10 cellular contexts compared by ENCODE assay signal in genomic region chr9:86585422-86586143, GRCh38.
DNase-seq lines count a peak whose midpoint lies in the region; TF ChIP-seq lines count a peak whose summit lies in the region.
"Had no signal": no experiment of that assay in that cellular context is flagged by ENCODE, and none has a peak within 500 bp of the region (broad histone marks: within the 10 kb centered on the region; RNA-seq: fewer than 3 reads in every experiment).

No MANE protein-coding gene starts in this region.

- H3K36me3 Mint-ChIP-seq in osteocyte (ENCODE audit: unreplicated experiment): no peaks in the 10 kb centered on the region

- H3K27me3 ChIP-seq in A673 (replicated peaks; ENCODE audit: insufficient read depth, low read depth, low read length, poor library complexity): no peaks in the 10 kb centered on the region
- no peaks in the 10 kb centered on the region for H3K27me3 ChIP-seq in MG63

- H3K4me1 ChIP-seq in A673 (ENCODE audit: insufficient read depth, low read length, poor library complexity, severe bottlenecking): peaks cover 28% of the 10 kb centered on the region

- peaks cover 14% of the 10 kb centered on the region for H3K4me1 Mint-ChIP-seq in osteocyte (ENCODE audit: unreplicated experiment)

- intact Hi-C loops in A673 (cut with micrococcal nuclease; ENCODE audit: unreplicated experiment): no loop called here

- no peaks in the 10 kb centered on the region for H3K9me3 Mint-ChIP-seq in osteocyte (ENCODE audit: unreplicated experiment)

- CTCF ChIA-PET in A673 (lab: Charles Lee): no interaction called here

- no peaks in the 10 kb centered on the region for H3K9me3 ChIP-seq in A673 (ENCODE audit: low read depth, low read length, poor library complexity, severe bottlenecking)
- no peaks in the 10 kb centered on the region for H3K9me3 ChIP-seq in MG63

- H3K36me3 ChIP-seq in A673 (ENCODE audit: insufficient read depth, low read length, poor library complexity, severe bottlenecking) (no peaks in the 10 kb centered on the region), MG63 (no peaks in the 10 kb centered on the region)

- H3K4me3 ChIP-seq in A673 (ENCODE audit: low read depth, low read length, poor library complexity, severe bottlenecking): no peak overlapping the region
- peak overlapping the region; percentile 40 for H3K4me3 ChIP-seq in fibroblast of the aortic adventitia (ENCODE audit: low read depth, low read length)
- H3K4me3 ChIP-seq in MG63: no peak overlapping the region

- DNase-seq in A673 (ENCODE audit: low spot score) (no peak), LHCN-M2 (ENCODE audit: low read depth) (peak; percentile 41), fibroblast of the aortic adventitia (ENCODE audit: low read depth) (peak; percentile 79), osteocyte (ENCODE audit: extremely low spot score, unreplicated experiment) (no peak), GM13976 (ENCODE audit: low spot score) (no peak), MG63 (no peak), inferior parietal cortex (ENCODE audit: extremely low spot score) (no peak), NOMO-1 treated with dmso at 0.1 percent for 144 hours (lab: John Stamatoyannopoulos, UW; ENCODE audit: unreplicated experiment) (no peak)
- DNase-seq: NCI-H526; stimulated activated CD4-positive, alpha-beta T cell treated with anti-CD3 and anti-CD28 coated beads, Interleukin-2, amount 100 ng/mL, for 48 hours had no signal

- POLR2A ChIA-PET in A673 (lab: Charles Lee; ENCODE audit: low non-redundant PET): no interaction called here

- H3K4me3 Mint-ChIP-seq in osteocyte (ENCODE audit: unreplicated experiment): peak overlapping the region; percentile 70

- in situ Hi-C loops in GM13976 (cut with MboI; ENCODE audit: low sequenced_read_pairs, unreplicated experiment): no loop called here

- no peaks in the 10 kb centered on the region for H3K27me3 Mint-ChIP-seq in osteocyte (ENCODE audit: unreplicated experiment)

- H3K27ac ChIP-seq in A673 (ENCODE audit: low read depth, low read length, poor library complexity, severe bottlenecking): peak overlapping the region; percentile 21

- BruUV-seq in A673 (replicated peaks; lab: Mats Ljungman, UMichigan): no TSS peak

- H3K27ac Mint-ChIP-seq in osteocyte (ENCODE audit: unreplicated experiment): peak overlapping the region; percentile 95

- TF ChIP-seq CTCF in A673 (conservative IDR thresholded peaks at IDR 0.05; ENCODE audit: low read depth, low read length) (no peak), fibroblast of the aortic adventitia (IDR thresholded peaks at IDR 0.05; ENCODE audit: insufficient read depth, low read length) (no peak), osteocyte (IDR thresholded peaks at IDR 0.05) (no peak), GM13976 (IDR thresholded peaks at IDR 0.05; ENCODE audit: borderline replicate concordance, control extremely low read depth, extremely low read depth, insufficient read depth, missing control alignments) (no peak)

Comparison
In these comparisons a context has a peak if more than half of its experiments do, and no peak if none do; other contexts are left out.
1. DNase-seq: peak in LHCN-M2 (single experiment) and fibroblast of the aortic adventitia (single experiment); none in A673 (single experiment), osteocyte (single experiment), GM13976 (single experiment), MG63 (single experiment), inferior parietal cortex (single experiment) and NOMO-1 treated with dmso at 0.1 percent for 144 hours (single experiment).